Comparison of ENCODE assay signal across 22 cellular contexts in the genomic region with DNA sequence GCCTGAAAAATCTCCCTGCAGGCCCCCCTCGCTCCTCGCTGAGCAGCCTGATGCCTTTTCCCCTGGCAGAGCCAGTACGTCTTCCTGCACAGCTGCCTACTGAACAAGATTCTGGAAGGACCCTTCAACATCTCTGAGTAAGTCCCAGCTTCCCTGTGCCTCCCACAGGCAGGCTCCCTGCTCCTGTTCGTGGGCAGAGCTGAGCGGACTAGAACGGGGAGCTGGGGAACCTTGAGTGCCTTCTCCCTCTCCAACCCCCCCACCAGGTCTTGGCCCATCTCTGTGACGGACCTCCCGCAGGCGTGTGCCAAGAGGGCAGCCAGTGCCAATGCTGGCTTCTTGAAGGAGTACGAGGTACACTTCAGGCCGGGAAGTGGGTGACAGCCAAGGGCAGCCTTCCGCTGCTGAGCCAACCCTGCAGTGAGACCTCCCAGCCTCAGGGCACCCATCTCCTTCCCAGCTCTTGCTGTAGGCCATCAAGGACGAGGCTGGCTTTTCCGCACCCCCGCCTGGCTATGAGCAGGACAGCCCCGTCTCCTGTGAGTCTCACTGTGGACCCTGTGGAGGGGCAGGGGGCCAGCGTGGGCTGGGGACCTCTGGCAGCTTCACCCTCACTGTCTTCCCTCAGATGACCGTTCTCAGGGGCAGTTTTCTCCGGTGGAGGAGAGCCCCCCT.
"Had no signal": no experiment of that assay in that cellular context is flagged by ENCODE, and none has a peak within 500 bp of the region (broad histone marks: within the 10 kb centered on the region; RNA-seq: fewer than 3 reads in every experiment).

No MANE protein-coding gene starts in this region.

- H3K27me3 ChIP-seq: SJCRH30 had no signal

- H3K9ac ChIP-seq: KMS-11 had no signal

- H3K36me3 ChIP-seq: SJCRH30 had no signal

- H3K27ac ChIP-seq: KMS-11, SJCRH30 had no signal

- DNase-seq: Kasumi-1, MM.1S, NCI-H1092 treated with DMSO at 0.1 percent for 48 hours, NCI-H1436, NCI-H187, NCI-H2029, NCI-H2081 treated with DMSO at 0.1 percent for 48 hours, NCI-H2171, NCI-H226, NCI-H446, NCI-H510A, NCI-H524 treated with DMSO at 0.1 percent for 48 hours, NCI-H774, RPMI8226, SHP77, SJCRH30 had no signal

- ATAC-seq: HepG2, K562, SK-N-SH treated with all-trans-retinoic acid at 6 μM for 48 hours had no signal

- FAIRE-seq: HepG2, K562, RCC 7860 had no signal

- H3K36me3 Mint-ChIP-seq: IgD-negative memory B cell had no signal

- H3K4me3 ChIP-seq: K562, SJCRH30 had no signal
